ENCODE assay signal across 19 cellular contexts in genomic region chr15:81288616-81289015, GRCh38. TPM values are rescaled to one million over a fixed set of nuclear protein-coding genes. Genes with fewer than 3 reads are reported as not detected.
DNase-seq lines count a peak whose midpoint lies in the region; ATAC-seq and TF ChIP-seq lines count a peak whose summit lies in the region.
"Had no signal": no experiment of that assay in that cellular context is flagged by ENCODE, and none has a peak within 500 bp of the region (broad histone marks: within the 10 kb centered on the region; RNA-seq: fewer than 3 reads in every experiment).

No MANE protein-coding gene starts in this region.

- H3K4me1 Mint-ChIP-seq in activated T-cell treated with anti-CD3 and anti-CD28 coated beads, Interleukin-2, amount 50 U/mL, for 24 hours (ENCODE audit: low read depth): peaks cover 93% of the 10 kb centered on the region
- peaks cover 84% of the 10 kb centered on the region for H3K4me1 Mint-ChIP-seq in activated naive CD8-positive, alpha-beta T cell treated with anti-CD3 and anti-CD28 coated beads for 36 hours

- H3K9me3 ChIP-seq in DND-41 (ENCODE audit: insufficient read depth, low read length, severe bottlenecking) (no peaks in the 10 kb centered on the region), spleen (no peaks in the 10 kb centered on the region), MM.1S (replicated peaks; ENCODE audit: insufficient read depth, low read length) (no peaks in the 10 kb centered on the region)
- H3K9me3 ChIP-seq: SJSA1 had no signal

- peaks cover 41% of the 10 kb centered on the region for H3K4me1 ChIP-seq in DND-41 (ENCODE audit: insufficient read depth, low read length)
- peaks cover 28 to 95% (median 67%) of the 10 kb centered on the region in 6 donors for H3K4me1 ChIP-seq in spleen
- peaks cover 58% of the 10 kb centered on the region for H3K4me1 ChIP-seq in MM.1S (ENCODE audit: low read length)
- H3K4me1 ChIP-seq: SJSA1 had no signal

- H3K27ac ChIP-seq in DND-41 (ENCODE audit: low read length) (no peak overlapping the region), spleen (peak overlapping the region in 6 of 8 donors; percentile 30 to 88 (median 64)), MM.1S (ENCODE audit: low read length) (no peak overlapping the region)
- H3K27ac ChIP-seq: KMS-11, PC-9, SJSA1 had no signal

- H3K36me3 ChIP-seq in DND-41 (ENCODE audit: insufficient read depth, low read length) (no peaks in the 10 kb centered on the region), spleen (no peaks in the 10 kb centered on the region), MM.1S (replicated peaks; ENCODE audit: insufficient read depth, low read length) (no peaks in the 10 kb centered on the region)
- H3K36me3 ChIP-seq: SJSA1 had no signal

- H4K20me1 ChIP-seq in DND-41 (ENCODE audit: insufficient read depth, low read length) (no peaks in the 10 kb centered on the region), MM.1S (ENCODE audit: insufficient read depth, low read length) (no peaks in the 10 kb centered on the region)

- H2AFZ ChIP-seq in DND-41 (ENCODE audit: low read depth, low read length) (0 out of 2 replicates have a peak overlapping the region, but pooled peaks have one; percentile 17), MM.1S (ENCODE audit: low read length) (no peak overlapping the region)
- H2AFZ ChIP-seq: PC-9 had no signal

- peak overlapping the region; percentile 31 for H3K27ac Mint-ChIP-seq in activated T-cell treated with anti-CD3 and anti-CD28 coated beads, Interleukin-2, amount 50 U/mL, for 24 hours
- peak overlapping the region; percentile 63 for H3K27ac Mint-ChIP-seq in activated naive CD8-positive, alpha-beta T cell treated with anti-CD3 and anti-CD28 coated beads for 36 hours
- H3K27ac Mint-ChIP-seq: HFFc6 had no signal

- no peak overlapping the region for H3K4me3 Mint-ChIP-seq in activated T-cell treated with anti-CD3 and anti-CD28 coated beads, Interleukin-2, amount 50 U/mL, for 24 hours
- H3K4me3 Mint-ChIP-seq in activated naive CD8-positive, alpha-beta T cell treated with anti-CD3 and anti-CD28 coated beads for 36 hours: no peak overlapping the region
- H3K4me3 Mint-ChIP-seq: HFFc6 had no signal

- intact Hi-C loops in spleen (cut with DNase I; ENCODE audit: low total_unique reads): no loop called here

- no peak for TF ChIP-seq CTCF in DND-41 (IDR thresholded peaks at IDR 0.05; ENCODE audit: borderline replicate concordance, extremely low read depth, low read length, poor library complexity, severe bottlenecking)
- no peak for TF ChIP-seq CTCF in spleen (IDR thresholded peaks at IDR 0.05 in 8 of 11, conservative IDR thresholded peaks at IDR 0.05 in 3 of 11)
- no peak for TF ChIP-seq CTCF in MM.1S (IDR thresholded peaks at IDR 0.05; ENCODE audit: low read length)

- no peaks in the 10 kb centered on the region for H3K27me3 Mint-ChIP-seq in activated T-cell treated with anti-CD3 and anti-CD28 coated beads, Interleukin-2, amount 50 U/mL, for 24 hours
- no peaks in the 10 kb centered on the region for H3K27me3 Mint-ChIP-seq in activated naive CD8-positive, alpha-beta T cell treated with anti-CD3 and anti-CD28 coated beads for 36 hours

- H3K4me2 ChIP-seq in DND-41 (ENCODE audit: insufficient read depth, low read length) (no peak overlapping the region), MM.1S (ENCODE audit: low read depth, low read length) (no peak overlapping the region)
- H3K4me2 ChIP-seq: KMS-11, PC-9 had no signal

- H3K79me2 ChIP-seq in DND-41 (ENCODE audit: insufficient read depth, low read length) (no peaks in the 10 kb centered on the region), MM.1S (ENCODE audit: low read length) (no peaks in the 10 kb centered on the region)

- peaks cover 33% of the 10 kb centered on the region for H3K36me3 Mint-ChIP-seq in activated T-cell treated with anti-CD3 and anti-CD28 coated beads, Interleukin-2, amount 50 U/mL, for 24 hours (ENCODE audit: low read depth)
- H3K36me3 Mint-ChIP-seq in activated naive CD8-positive, alpha-beta T cell treated with anti-CD3 and anti-CD28 coated beads for 36 hours: peaks cover 46% of the 10 kb centered on the region

- H3K4me3 ChIP-seq in DND-41 (ENCODE audit: low read depth in 1 of 2, low read length in 2 of 2) (no peak overlapping the region), spleen (no peak overlapping the region), MM.1S (ENCODE audit: low read length) (no peak overlapping the region)
- H3K4me3 ChIP-seq: PC-9, SJSA1 had no signal

- ATAC-seq in DND-41 (ENCODE audit: insufficient read depth, low read depth): no peak
- ATAC-seq in GM18907 (IDR thresholded peaks at IDR 0.05; ENCODE audit: unreplicated experiment): no peak
- ATAC-seq: HepG2 had no signal

- H3K9ac ChIP-seq in DND-41 (ENCODE audit: low read depth, low read length) (no peak overlapping the region), MM.1S (ENCODE audit: low read length) (no peak overlapping the region)
- H3K9ac ChIP-seq: KMS-11 had no signal

- TF ChIP-seq POLR2A in spleen (IDR thresholded peaks at IDR 0.05): no peak

- H3K27me3 ChIP-seq in DND-41 (ENCODE audit: insufficient read depth, low read length, poor library complexity): no peaks in the 10 kb centered on the region
- H3K27me3 ChIP-seq in spleen (replicated peaks in 1 of 7): no peaks in the 10 kb centered on the region
- no peaks in the 10 kb centered on the region for H3K27me3 ChIP-seq in MM.1S (replicated peaks; ENCODE audit: insufficient read depth, low read length)

- H3K9me2 ChIP-seq in MM.1S (replicated peaks; ENCODE audit: insufficient read depth, low read length): no peaks in the 10 kb centered on the region

- 57 to 72% (median 59%) methylated on average over 8 of the region's 8 CpGs for WGBS in spleen, 5 donors

- H3K9me3 Mint-ChIP-seq in activated T-cell treated with anti-CD3 and anti-CD28 coated beads, Interleukin-2, amount 50 U/mL, for 24 hours: peaks cover 15% of the 10 kb centered on the region
- peaks cover 23% of the 10 kb centered on the region for H3K9me3 Mint-ChIP-seq in activated naive CD8-positive, alpha-beta T cell treated with anti-CD3 and anti-CD28 coated beads for 36 hours
- H3K9me3 Mint-ChIP-seq: HFFc6 had no signal

- peaks cover 20% of the 10 kb centered on the region for H3F3A ChIP-seq in MM.1S (ENCODE audit: insufficient read depth, low read length)

- no peak for DNase-seq in activated T-cell treated with anti-CD3 and anti-CD28 coated beads, Interleukin-2, amount 50 U/mL, for 24 hours
- DNase-seq in activated T-cell treated with anti-CD3 and anti-CD28 coated beads for 4 hours (no peak), DND-41 (no peak), spleen (no peak), MM.1S (no peak), OCI-M1 (lab: John Stamatoyannopoulos, UW) (no peak)
- no peak for DNase-seq in activated naive CD8-positive, alpha-beta T cell treated with anti-CD3 and anti-CD28 coated beads for 36 hours
- DNase-seq: Calu3, DMS79 treated with DMSO at 0.1 percent for 48 hours, HFFc6, NCI-H1048, NCI-H2081 treated with DMSO at 0.1 percent for 48 hours, NCI-H510A, NCI-H774, PC-9 had no signal

RNA-seq across cellular contexts. Expression of gene STARD5, which starts 35.3 kb away (rescaled TPM):
- total RNA-seq in activated naive CD8-positive, alpha-beta T cell treated with anti-CD3 and anti-CD28 coated beads for 36 hours: 1 to 10 TPM; 6.2 to 7.7 TPM
- 10 to 100 TPM in 6 of 7 donors, 1 to 10 TPM in 1; 6.4 to 18.9 (median 11.6) TPM for total RNA-seq in spleen
- 10 to 100 TPM in 1 of 3 donors, 1 to 10 TPM in 2; 7.7 to 10.4 (median 9.0) TPM for polyA plus RNA-seq in spleen

Comparison
In these comparisons a context has a peak if more than half of its experiments do, and no peak if none do; other contexts are left out.
1. H3K27ac ChIP-seq: peak in spleen (6 of 8); none in DND-41 (single experiment) and MM.1S (single experiment).